ENCODE assay signal across 27 cellular contexts in genomic region chr3:136279092-136279491, GRCh38.
"Had no signal": no experiment of that assay in that cellular context is flagged by ENCODE, and none has a peak within 500 bp of the region (broad histone marks: within the 10 kb centered on the region; RNA-seq: fewer than 3 reads in every experiment).

No MANE protein-coding gene starts in this region.

- H3K36me3 ChIP-seq: ovary had no signal

- H3K4me3 ChIP-seq: neural progenitor cell, ovary, psoas muscle, right lobe of liver, sigmoid colon, stomach, thoracic aorta, thyroid gland, tibial nerve, upper lobe of left lung, vagina had no signal

- H3K79me2 ChIP-seq: parathyroid adenoma had no signal

- H3K4me1 ChIP-seq: neural progenitor cell, right lobe of liver, thyroid gland, upper lobe of left lung, vagina had no signal

- H3K9me3 ChIP-seq: right lobe of liver, vagina had no signal

- H3K4me2 ChIP-seq: neural progenitor cell had no signal

- H3K27me3 ChIP-seq: neural progenitor cell, ovary, right lobe of liver, sigmoid colon, stomach, thyroid gland, tibial nerve, upper lobe of left lung, vagina had no signal

- ATAC-seq: psoas muscle; right cardiac atrium; right lobe of liver; stimulated activated effector memory CD8-positive, alpha-beta T cell treated with anti-CD3 and anti-CD28 coated beads, Interleukin-12 subunit alpha, Interleukin-12 subunit beta, amount 100 ng/mL, for 72 hours; stimulated activated naive B cell treated with anti-CD40 and anti-IgM and Interleukin-4, amounts not matched to agents 10 μg/mL and 1 μg/mL and 100 μg/mL, for 72 hours had no signal

- FAIRE-seq: small intestine, urothelium cell line had no signal

- H3K27ac Mint-ChIP-seq: nephron; neural progenitor cell; progenitor cell of endocrine pancreas; stimulated activated effector memory CD8-positive, alpha-beta T cell treated with anti-CD3 and anti-CD28 coated beads, Interleukin-12 subunit alpha, Interleukin-12 subunit beta, amount 100 ng/mL, for 72 hours; stimulated activated naive B cell treated with anti-CD40 and anti-IgM and Interleukin-4, amounts not matched to agents 10 μg/mL and 1 μg/mL and 100 μg/mL, for 72 hours; stimulated activated naive CD8-positive, alpha-beta T cell treated with anti-CD3 and anti-CD28 coated beads, Interleukin-15, Interleukin-2, amounts not matched to agents 100 ng/mL and 50 ng/mL, for 24 hours had no signal

- H3K9ac ChIP-seq: neural progenitor cell, parathyroid adenoma had no signal

- H3K27me3 Mint-ChIP-seq: progenitor cell of endocrine pancreas; stimulated activated naive B cell treated with anti-CD40 and anti-IgM and Interleukin-4, amounts not matched to agents 10 μg/mL and 1 μg/mL and 100 μg/mL, for 72 hours; stimulated activated naive CD8-positive, alpha-beta T cell treated with anti-CD3 and anti-CD28 coated beads, Interleukin-15, Interleukin-2, amounts not matched to agents 100 ng/mL and 50 ng/mL, for 24 hours had no signal

- H3K4me1 Mint-ChIP-seq: neural progenitor cell had no signal

- DNase-seq: occipital lobe; ovary; psoas muscle; right cardiac atrium; right lobe of liver; sigmoid colon; small intestine; stimulated activated CD4-positive, alpha-beta T cell treated with anti-CD3 and anti-CD28 coated beads, Interleukin-15, amount 100 ng/mL, for 24 hours; stimulated activated CD4-positive, alpha-beta T cell treated with anti-CD3 and anti-CD28 coated beads, Interleukin-2, amount 100 ng/mL, for 24 hours; stimulated activated CD4-positive, alpha-beta T cell treated with anti-CD3 and anti-CD28 coated beads, Interleukin-2, amount 100 ng/mL, for 48 hours; stimulated activated CD4-positive, alpha-beta T cell treated with anti-CD3 and anti-CD28 coated beads, Interleukin-4, amount 100 ng/mL, for 24 hours; stimulated activated naive B cell treated with anti-CD40 and anti-IgM and Interleukin-4, amounts not matched to agents 10 μg/mL and 1 μg/mL and 100 μg/mL, for 72 hours; stimulated activated naive CD4-positive, alpha-beta T cell treated with Interleukin-2 at 50 U/mL for 16 hours; stomach; thyroid gland; trophoblast cell; upper lobe of left lung had no signal

- H2AFZ ChIP-seq: neural progenitor cell, parathyroid adenoma had no signal

- H3K27ac ChIP-seq: neural progenitor cell, ovary, parathyroid adenoma, psoas muscle, right lobe of liver, sigmoid colon, stomach, thoracic aorta, thyroid gland, tibial nerve, upper lobe of left lung, vagina had no signal

- H3K4me3 Mint-ChIP-seq: nephron; neural progenitor cell; stimulated activated effector memory CD8-positive, alpha-beta T cell treated with anti-CD3 and anti-CD28 coated beads, Interleukin-12 subunit alpha, Interleukin-12 subunit beta, amount 100 ng/mL, for 72 hours; stimulated activated naive B cell treated with anti-CD40 and anti-IgM and Interleukin-4, amounts not matched to agents 10 μg/mL and 1 μg/mL and 100 μg/mL, for 72 hours; stimulated activated naive CD8-positive, alpha-beta T cell treated with anti-CD3 and anti-CD28 coated beads, Interleukin-15, Interleukin-2, amounts not matched to agents 100 ng/mL and 50 ng/mL, for 24 hours had no signal
